In the genomic region with DNA sequence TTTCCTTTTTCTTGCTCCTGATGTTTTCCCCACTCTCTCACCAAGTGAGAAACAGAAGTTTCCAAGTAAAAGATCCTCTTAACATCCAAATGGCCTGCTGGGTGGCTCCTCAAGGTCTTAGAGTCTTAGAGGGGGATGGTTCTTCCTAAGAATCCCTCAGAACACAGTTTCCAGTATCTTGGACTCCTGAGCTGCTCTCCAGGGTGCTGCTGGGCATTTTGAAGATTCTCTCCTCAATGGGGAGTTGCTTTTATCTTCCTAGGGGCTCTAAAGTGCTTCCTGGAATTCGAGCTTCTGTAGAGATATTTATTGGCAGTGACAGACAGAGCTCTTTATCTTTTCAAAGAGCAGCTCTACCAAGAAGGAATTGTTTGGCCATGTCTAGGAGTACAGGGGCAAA, we compare ENCODE assay signal across 18 cellular contexts.
A peak's percentile ranks its signal among the peaks of the same experiment; 100 is the strongest.
DNase-seq lines count a peak whose midpoint lies in the region; ATAC-seq and TF ChIP-seq lines count a peak whose summit lies in the region.
"Had no signal": no experiment of that assay in that cellular context is flagged by ENCODE, and none has a peak within 500 bp of the region (broad histone marks: within the 10 kb centered on the region; RNA-seq: fewer than 3 reads in every experiment).

No MANE protein-coding gene starts in this region.

- no peak overlapping the region for H2BK12ac ChIP-seq in neuronal stem cell (ENCODE audit: low read length)

- H4K91ac ChIP-seq in neuronal stem cell (ENCODE audit: low read depth, low read length, poor library complexity), result no peak overlapping the region

- no peak overlapping the region for H2AK5ac ChIP-seq in neuronal stem cell (ENCODE audit: low read depth, low read length)

- no peak for ATAC-seq in body of pancreas
- no peak for ATAC-seq in GM18520 (IDR thresholded peaks at IDR 0.05; ENCODE audit: unreplicated experiment)
- ATAC-seq: K562, Panc1 had no signal

- no peaks in the 10 kb centered on the region for H3K79me1 ChIP-seq in neuronal stem cell (ENCODE audit: low read depth, low read length)

- WGBS in neuronal stem cell (ENCODE audit: extremely low coverage in 2 of 2, insufficient read length in 2 of 2, insufficient replicate concordance in 1 of 2), 2 donors, result no CpG with 5 or more reads among the region's 1 CpG
- WGBS in body of pancreas, 2 donors, result 11 to 43% methylated on average over 1 of the region's 1 CpG

- no peaks in the 10 kb centered on the region for H3K36me3 ChIP-seq in HEK293 (ENCODE audit: control insufficient read depth in 2 of 2, insufficient read depth in 1 of 2, low read length in 2 of 2)
- H3K36me3 ChIP-seq in neuronal stem cell (replicated peaks in 1 of 2; ENCODE audit: control insufficient read depth in 2 of 2, insufficient read depth in 2 of 2, low read length in 2 of 2), result no peaks in the 10 kb centered on the region
- no peaks in the 10 kb centered on the region for H3K36me3 ChIP-seq in body of pancreas (replicated peaks in 1 of 2; ENCODE audit: insufficient read depth in 1 of 2, low read depth in 2 of 2)
- H3K36me3 ChIP-seq: SJSA1 had no signal

- H3K9ac ChIP-seq in neuronal stem cell (ENCODE audit: low read depth, low read length, poor library complexity), result no peak overlapping the region

- no peak overlapping the region for H3K4ac ChIP-seq in neuronal stem cell (ENCODE audit: low read length)

- H3K4me2 ChIP-seq in neuronal stem cell (ENCODE audit: insufficient read depth, low read length, poor library complexity, severe bottlenecking), result no peak overlapping the region

- no peak overlapping the region for H3K18ac ChIP-seq in neuronal stem cell (ENCODE audit: low read length)

- TF ChIP-seq CTCF in HEK293 (tag by site-specific recombination; IDR thresholded peaks at IDR 0.05) (no peak), body of pancreas (IDR thresholded peaks at IDR 0.05) (no peak)

- DNase-seq in astrocyte of the hippocampus (ENCODE audit: low read depth, low spot score) (peak; percentile 2), iPS-NIHi11 (ENCODE audit: low spot score) (peak; percentile 17), neuronal stem cell (ENCODE audit: low spot score) (peak; percentile 5), amygdala (lab: John Stamatoyannopoulos, UW) (no peak), body of pancreas (no peak)
- DNase-seq: CD4-positive, CD25-positive, alpha-beta regulatory T cell; COR-L47; DMS 273 treated with DMSO at 0.1 percent for 48 hours; GDM1; NCI-H1105; NCI-H2081; NCI-H2227 treated with DMSO at 0.1 percent for 48 hours; NCI-H524 had no signal

- no peak overlapping the region for H3K23ac ChIP-seq in neuronal stem cell (ENCODE audit: low read depth, low read length, poor library complexity)

- H2BK5ac ChIP-seq in neuronal stem cell (ENCODE audit: low read length), result no peak overlapping the region

- no peaks in the 10 kb centered on the region for H3K4me1 ChIP-seq in HEK293 (ENCODE audit: control insufficient read depth, insufficient read depth, low read length)
- H3K4me1 ChIP-seq in neuronal stem cell (ENCODE audit: control insufficient read depth in 2 of 2, insufficient read depth in 1 of 2, low read depth in 1 of 2, low read length in 2 of 2), result peaks cover 0 to 5% of the 10 kb centered on the region in 2 donors
- no peaks in the 10 kb centered on the region for H3K4me1 ChIP-seq in body of pancreas
- H3K4me1 ChIP-seq: SJSA1 had no signal

- H4K8ac ChIP-seq in neuronal stem cell (ENCODE audit: low read depth, low read length), result no peak overlapping the region

- no peak overlapping the region for H2BK15ac ChIP-seq in neuronal stem cell (ENCODE audit: low read length)

- TF ChIP-seq POLR2A in body of pancreas (IDR thresholded peaks at IDR 0.05), result no peak

- no peak overlapping the region for H3K14ac ChIP-seq in neuronal stem cell (ENCODE audit: low read length)

- no peak overlapping the region for H3K4me3 ChIP-seq in HEK293 (ENCODE audit: low read depth, low read length)
- no peak overlapping the region for H3K4me3 ChIP-seq in neuronal stem cell (ENCODE audit: low read length in 2 of 2)
- no peak overlapping the region for H3K4me3 ChIP-seq in body of pancreas
- H3K4me3 ChIP-seq: K562, SJSA1 had no signal

- H2BK120ac ChIP-seq in neuronal stem cell (ENCODE audit: low read depth, low read length), result no peak overlapping the region

- H3K27me3 ChIP-seq in neuronal stem cell (ENCODE audit: control insufficient read depth in 3 of 3, insufficient read depth in 3 of 3, low read depth in 1 of 3, low read length in 3 of 3) (no peaks in the 10 kb centered on the region), body of pancreas (no peaks in the 10 kb centered on the region)
- H3K27me3 ChIP-seq: SJSA1 had no signal

- intact Hi-C loops in body of pancreas (cut with DNase I), result no loop called here

- POLR2A ChIA-PET in HEK293 (lab: Yijun Ruan, JAX), result no interaction called here

- no peak overlapping the region for H2AFZ ChIP-seq in neuronal stem cell (ENCODE audit: low read length)

- H3K9me3 ChIP-seq in HEK293 (ENCODE audit: control insufficient read depth, insufficient read depth, low read depth, low read length) (no peaks in the 10 kb centered on the region), neuronal stem cell (replicated peaks in 1 of 2; ENCODE audit: control insufficient read depth in 2 of 2, insufficient read depth in 1 of 2, low read depth in 1 of 2, low read length in 2 of 2) (no peaks in the 10 kb centered on the region), body of pancreas (no peaks in the 10 kb centered on the region)
- H3K9me3 ChIP-seq: SJSA1 had no signal

- CTCF ChIA-PET in HEK293 (lab: Yijun Ruan, JAX), result no interaction called here

- H3K27ac ChIP-seq in HEK293 (ENCODE audit: extremely low read depth, low read depth, low read length) (no peak overlapping the region), neuronal stem cell (replicated peaks; ENCODE audit: low read length) (no peak overlapping the region), body of pancreas (no peak overlapping the region)
- H3K27ac ChIP-seq: SJSA1 had no signal

TF ChIP-seq in HEK293, 187 proteins besides CTCF, POLR2A, EP300 and RAD21:
- TF ChIP-seq, protein P1, sequence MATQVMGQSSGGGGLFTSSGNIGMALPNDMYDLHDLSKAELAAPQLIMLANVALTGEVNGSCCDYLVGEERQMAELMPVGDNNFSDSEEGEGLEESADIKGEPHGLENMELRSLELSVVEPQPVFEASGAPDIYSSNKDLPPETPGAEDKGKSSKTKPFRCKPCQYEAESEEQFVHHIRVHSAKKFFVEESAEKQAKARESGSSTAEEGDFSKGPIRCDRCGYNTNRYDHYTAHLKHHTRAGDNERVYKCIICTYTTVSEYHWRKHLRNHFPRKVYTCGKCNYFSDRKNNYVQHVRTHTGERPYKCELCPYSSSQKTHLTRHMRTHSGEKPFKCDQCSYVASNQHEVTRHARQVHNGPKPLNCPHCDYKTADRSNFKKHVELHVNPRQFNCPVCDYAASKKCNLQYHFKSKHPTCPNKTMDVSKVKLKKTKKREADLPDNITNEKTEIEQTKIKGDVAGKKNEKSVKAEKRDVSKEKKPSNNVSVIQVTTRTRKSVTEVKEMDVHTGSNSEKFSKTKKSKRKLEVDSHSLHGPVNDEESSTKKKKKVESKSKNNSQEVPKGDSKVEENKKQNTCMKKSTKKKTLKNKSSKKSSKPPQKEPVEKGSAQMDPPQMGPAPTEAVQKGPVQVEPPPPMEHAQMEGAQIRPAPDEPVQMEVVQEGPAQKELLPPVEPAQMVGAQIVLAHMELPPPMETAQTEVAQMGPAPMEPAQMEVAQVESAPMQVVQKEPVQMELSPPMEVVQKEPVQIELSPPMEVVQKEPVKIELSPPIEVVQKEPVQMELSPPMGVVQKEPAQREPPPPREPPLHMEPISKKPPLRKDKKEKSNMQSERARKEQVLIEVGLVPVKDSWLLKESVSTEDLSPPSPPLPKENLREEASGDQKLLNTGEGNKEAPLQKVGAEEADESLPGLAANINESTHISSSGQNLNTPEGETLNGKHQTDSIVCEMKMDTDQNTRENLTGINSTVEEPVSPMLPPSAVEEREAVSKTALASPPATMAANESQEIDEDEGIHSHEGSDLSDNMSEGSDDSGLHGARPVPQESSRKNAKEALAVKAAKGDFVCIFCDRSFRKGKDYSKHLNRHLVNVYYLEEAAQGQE (tag by site-specific recombination; IDR thresholded peaks at IDR 0.05), result peak; percentile 86
- no peak for TF ChIP-seq ZNF654 (tag by site-specific recombination; IDR thresholded peaks at IDR 0.05; ENCODE audit: low read depth)

Comparison
In these comparisons a context has a peak if more than half of its experiments do, and no peak if none do; other contexts are left out.
1. DNase-seq: peak in astrocyte of the hippocampus (single experiment), iPS-NIHi11 (single experiment) and neuronal stem cell (single experiment); none in amygdala (0 of 56) and body of pancreas (0 of 4).